Comparison of ENCODE assay signal across 28 cellular contexts in the genomic region with DNA sequence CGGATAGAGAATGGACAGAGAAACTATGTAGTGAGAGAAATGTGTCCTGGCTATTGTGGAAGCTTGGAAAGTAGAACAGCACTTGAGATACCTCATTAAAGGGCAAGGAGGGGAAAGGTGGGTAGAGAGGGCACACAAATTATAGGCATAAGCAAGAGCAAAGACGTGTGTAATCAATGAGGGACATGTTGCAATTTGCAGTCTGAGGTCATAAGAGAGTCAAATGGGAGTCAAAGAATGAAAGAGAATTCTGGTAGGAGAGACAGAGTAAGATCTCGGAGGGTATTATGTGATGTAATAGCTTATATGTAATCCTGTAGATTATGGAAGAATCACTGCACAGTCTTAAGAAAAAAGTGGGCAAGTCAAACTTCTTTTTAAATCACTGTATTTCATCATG.
"Had no signal": no experiment of that assay in that cellular context is flagged by ENCODE, and none has a peak within 500 bp of the region (broad histone marks: within the 10 kb centered on the region; RNA-seq: fewer than 3 reads in every experiment).

No MANE protein-coding gene starts in this region.

- H3K36me3 ChIP-seq: esophagus squamous epithelium, gastroesophageal sphincter, heart left ventricle, left lung, ovary, sigmoid colon, tibial artery had no signal

- H3K4me3 Mint-ChIP-seq: naive thymus-derived CD8-positive, alpha-beta T cell; nephron progenitor cell; stimulated activated effector memory CD8-positive, alpha-beta T cell treated with anti-CD3 and anti-CD28 coated beads, Interleukin-12 subunit alpha, Interleukin-12 subunit beta, amount 100 ng/mL, for 72 hours; type B pancreatic cell had no signal

- DNase-seq: dermis blood vessel endothelial cell; effector memory CD4-positive, alpha-beta T cell; erythroblast; esophagus squamous epithelium; foreskin keratinocyte; heart left ventricle; left cardiac atrium; left lung; mesendoderm; naive thymus-derived CD8-positive, alpha-beta T cell; nephron progenitor cell; occipital lobe; ovary; posterior cingulate gyrus; psoas muscle; right cardiac atrium; sigmoid colon; stimulated activated CD4-positive, alpha-beta T cell treated with anti-CD3 and anti-CD28 coated beads, Interleukin-2, amount 100 ng/mL, for 24 hours; stimulated activated CD4-positive, alpha-beta T cell treated with anti-CD3 and anti-CD28 coated beads, Interleukin-4, amount 100 ng/mL, for 24 hours; stimulated activated naive CD8-positive, alpha-beta T cell treated with anti-CD3 and anti-CD28 coated beads, Interleukin-15, Interleukin-2, amounts not matched to agents 100 U/mL and 50 U/mL, for 24 hours; substantia nigra; testis; tibial artery had no signal

- H3K27ac Mint-ChIP-seq: naive thymus-derived CD8-positive, alpha-beta T cell; nephron progenitor cell; stimulated activated effector memory CD8-positive, alpha-beta T cell treated with anti-CD3 and anti-CD28 coated beads, Interleukin-12 subunit alpha, Interleukin-12 subunit beta, amount 100 ng/mL, for 72 hours; type B pancreatic cell had no signal

- H3K36me3 Mint-ChIP-seq: naive thymus-derived CD8-positive, alpha-beta T cell; stimulated activated effector memory CD8-positive, alpha-beta T cell treated with anti-CD3 and anti-CD28 coated beads, Interleukin-12 subunit alpha, Interleukin-12 subunit beta, amount 100 ng/mL, for 72 hours; type B pancreatic cell had no signal

- H3K4me3 ChIP-seq: coronary artery, esophagus squamous epithelium, gastroesophageal sphincter, heart left ventricle, hepatocyte, left lung, ovary, psoas muscle, sigmoid colon, testis, tibial artery had no signal

- H3K79me2 ChIP-seq: hepatocyte had no signal

- ATAC-seq: foreskin keratinocyte; gastroesophageal sphincter; heart left ventricle; left cardiac atrium; left lung; naive thymus-derived CD8-positive, alpha-beta T cell; psoas muscle; right cardiac atrium; stimulated activated effector memory CD8-positive, alpha-beta T cell treated with anti-CD3 and anti-CD28 coated beads, Interleukin-12 subunit alpha, Interleukin-12 subunit beta, amount 100 ng/mL, for 72 hours; stimulated activated naive CD8-positive, alpha-beta T cell treated with anti-CD3 and anti-CD28 coated beads, Interleukin-15, Interleukin-2, amounts not matched to agents 100 U/mL and 50 U/mL, for 24 hours had no signal

- H2AFZ ChIP-seq: hepatocyte had no signal

- H3K4me2 ChIP-seq: hepatocyte had no signal

- H3K27ac ChIP-seq: coronary artery, esophagus squamous epithelium, foreskin keratinocyte, gastroesophageal sphincter, heart left ventricle, hepatocyte, left lung, ovary, psoas muscle, sigmoid colon, testis, tibial artery had no signal

- H3K27me3 ChIP-seq: esophagus squamous epithelium, foreskin keratinocyte, gastroesophageal sphincter, heart left ventricle, hepatocyte, left lung, ovary, sigmoid colon, testis, tibial artery had no signal

- H3K4me1 Mint-ChIP-seq: nephron progenitor cell; stimulated activated effector memory CD8-positive, alpha-beta T cell treated with anti-CD3 and anti-CD28 coated beads, Interleukin-12 subunit alpha, Interleukin-12 subunit beta, amount 100 ng/mL, for 72 hours had no signal

- H3K9me3 Mint-ChIP-seq: nephron progenitor cell had no signal

- H3K27me3 Mint-ChIP-seq: type B pancreatic cell had no signal

- H3K9me3 ChIP-seq: esophagus squamous epithelium, gastroesophageal sphincter, heart left ventricle, left lung, ovary, psoas muscle, sigmoid colon, testis, tibial artery had no signal

- H3K4me1 ChIP-seq: esophagus squamous epithelium, gastroesophageal sphincter, heart left ventricle, left lung, psoas muscle, sigmoid colon, testis, tibial artery had no signal
